ENCODE assay signal across 27 cellular contexts in genomic region chr7:20193873-20194272, GRCh38. TPM values are rescaled to one million over a fixed set of nuclear protein-coding genes. Genes with fewer than 3 reads are reported as not detected.
A peak's percentile ranks its signal among the peaks of the same experiment; 100 is the strongest.
DNase-seq lines count a peak whose midpoint lies in the region; ATAC-seq and TF ChIP-seq lines count a peak whose summit lies in the region.
"Had no signal": no experiment of that assay in that cellular context is flagged by ENCODE, and none has a peak within 500 bp of the region (broad histone marks: within the 10 kb centered on the region; RNA-seq: fewer than 3 reads in every experiment).

No MANE protein-coding gene starts in this region.

- in situ Hi-C loops in brain microvascular endothelial cell (cut with HindIII; ENCODE audit: low pct_ligation_motif_present, low sequenced_read_pairs): no loop called here
- in situ Hi-C loops in G401 (cut with HindIII; ENCODE audit: low sequenced_read_pairs): no loop called here

- DNase-seq in brain microvascular endothelial cell (no peak), uterus (no peak), DMS153 (lab: John Stamatoyannopoulos, UW) (no peak), sigmoid colon (no peak), G401 (ENCODE audit: low spot score) (no peak)
- DNase-seq: activated CD4-positive, alpha-beta T cell treated with anti-CD3 and anti-CD28 coated beads for 48 hours; activated naive CD4-positive, alpha-beta T cell; activated T-cell treated with anti-CD3 and anti-CD28 coated beads, Interleukin-2, amount 50 U/mL, for 24 hours; CD4-positive, alpha-beta T cell; colonic mucosa; effector memory CD8-positive, alpha-beta T cell; foreskin keratinocyte; GOT3; hippocampal formation; immature natural killer cell; midbrain; natural killer cell; NCI-H1694 treated with DMSO at 0.1 percent for 48 hours; ovary; stimulated activated CD4-positive, alpha-beta T cell treated with anti-CD3 and anti-CD28 coated beads, Interleukin-4, amount 100 ng/mL, for 24 hours; stimulated activated naive CD4-positive, alpha-beta T cell treated with Interleukin-2 at 50 U/mL for 16 hours; testis had no signal

- H3K36me3 ChIP-seq in brain microvascular endothelial cell (replicated peaks) (no peaks in the 10 kb centered on the region), uterus (no peaks in the 10 kb centered on the region), sigmoid colon (no peaks in the 10 kb centered on the region)
- H3K36me3 ChIP-seq: colonic mucosa, ovary had no signal

- ATAC-seq in GM19351 (IDR thresholded peaks at IDR 0.05; ENCODE audit: unreplicated experiment) (peak; percentile 15), HG03432 (IDR thresholded peaks at IDR 0.05; ENCODE audit: unreplicated experiment) (peak; percentile 4)
- ATAC-seq: effector memory CD8-positive, alpha-beta T cell; esophagus mucosa; foreskin keratinocyte; left lobe of liver; natural killer cell had no signal

- H3K9me3 ChIP-seq in uterus (no peaks in the 10 kb centered on the region), sigmoid colon (peaks cover 0 to 2% (median 0%) of the 10 kb centered on the region in 4 donors)
- H3K9me3 ChIP-seq: colonic mucosa, ovary, testis had no signal

- H3K27ac ChIP-seq in brain microvascular endothelial cell (peak overlapping the region; percentile 58), uterus (peak overlapping the region; percentile 73 to 80), sigmoid colon (no peak overlapping the region)
- H3K27ac ChIP-seq: colonic mucosa, foreskin keratinocyte, KMS-11, ovary had no signal

- WGBS in sigmoid colon, 2 donors: 93 to 94% methylated on average over 6 of the region's 6 CpGs

- TF ChIP-seq CTCF in brain microvascular endothelial cell (IDR thresholded peaks at IDR 0.05; ENCODE audit: low read depth, low read length, missing control alignments): no peak
- no peak for TF ChIP-seq CTCF in uterus (IDR thresholded peaks at IDR 0.05)
- no peak for TF ChIP-seq CTCF in sigmoid colon (IDR thresholded peaks at IDR 0.05)

- intact Hi-C loops in uterus (cut with DNase I; ENCODE audit: low total_unique reads): no loop called here
- intact Hi-C loops in sigmoid colon (cut with DNase I): no loop called here

- H3K27me3 ChIP-seq in brain microvascular endothelial cell (replicated peaks) (no peaks in the 10 kb centered on the region), uterus (no peaks in the 10 kb centered on the region), sigmoid colon (no peaks in the 10 kb centered on the region)
- H3K27me3 ChIP-seq: colonic mucosa, foreskin keratinocyte, ovary, testis had no signal

- TF ChIP-seq POLR2A in uterus (IDR thresholded peaks at IDR 0.05) (no peak), sigmoid colon (IDR thresholded peaks at IDR 0.05) (no peak)

- H3K4me3 ChIP-seq in brain microvascular endothelial cell (ENCODE audit: low read depth, low read length): no peak overlapping the region
- no peak overlapping the region for H3K4me3 ChIP-seq in uterus
- H3K4me3 ChIP-seq in sigmoid colon: no peak overlapping the region
- H3K4me3 ChIP-seq: colonic mucosa, ovary, testis had no signal

- no peaks in the 10 kb centered on the region for H3K4me1 ChIP-seq in uterus
- peaks cover 0 to 5% (median 3%) of the 10 kb centered on the region in 4 donors for H3K4me1 ChIP-seq in sigmoid colon
- H3K4me1 ChIP-seq: colonic mucosa had no signal

- TF ChIP-seq EP300 in sigmoid colon (IDR thresholded peaks at IDR 0.05): no peak

RNA-seq across cellular contexts. Expression of gene MACC1, which starts 23.3 kb away (rescaled TPM):
- total RNA-seq in uterus (10 to 100 TPM in 1 of 4 donors, 1 to 10 TPM in 2, not detected in 1; 1.0 to 23.9 (median 1.5) TPM), sigmoid colon (under 1 TPM in 2 of 4 donors, not detected in 2; under 0.01 to 0.28 TPM)
- 1 to 10 TPM in 2 of 3 donors, under 1 TPM in 1; 0.60 to 2.1 (median 1.4) TPM for polyA plus RNA-seq in sigmoid colon
- total RNA-seq in G401 (2014; rRNA removed; shearing (Covaris generic)): not detected in 2 replicates

Comparison
In these comparisons a context has a peak if more than half of its experiments do, and no peak if none do; other contexts are left out.
1. H3K27ac ChIP-seq: peak in brain microvascular endothelial cell (single experiment) and uterus (2 of 2); none in sigmoid colon (0 of 4).